Comparison of ENCODE assay signal across 9 cellular contexts in genomic region chr2:68653538-68653982, GRCh38. TPM values are rescaled to one million over a fixed set of nuclear protein-coding genes. Genes with fewer than 3 reads are reported as not detected.
DNase-seq lines count a peak whose midpoint lies in the region; ATAC-seq and TF ChIP-seq lines count a peak whose summit lies in the region.
"Had no signal": no experiment of that assay in that cellular context is flagged by ENCODE, and none has a peak within 500 bp of the region (broad histone marks: within the 10 kb centered on the region; RNA-seq: fewer than 3 reads in every experiment).

No MANE protein-coding gene starts in this region.

- no peaks in the 10 kb centered on the region for H3K36me3 Mint-ChIP-seq in T-cell

- H3K36me3 ChIP-seq in PC-9 (ENCODE audit: low read depth) = no peaks in the 10 kb centered on the region

- ATAC-seq in HG02973 (IDR thresholded peaks at IDR 0.05; ENCODE audit: unreplicated experiment) = peak; percentile 89
- peak; percentile 62 to 91 (median 76) for ATAC-seq in T-cell (replicated peaks in 1 of 4)

- no peaks in the 10 kb centered on the region for H3F3A ChIP-seq in PC-9 (ENCODE audit: insufficient read depth, low read depth)

- BruUV-seq in PC-9 (replicated peaks; lab: Mats Ljungman, UMichigan) = no TSS peak

- no peaks in the 10 kb centered on the region for H3K9me2 ChIP-seq in PC-9 (ENCODE audit: insufficient read depth)

- H3K27me3 ChIP-seq in PC-9 (ENCODE audit: insufficient read depth, low read depth) = peaks cover 50% of the 10 kb centered on the region

- H3K9me3 Mint-ChIP-seq in T-cell = no peaks in the 10 kb centered on the region

- TF ChIP-seq CTCF in choroid plexus epithelial cell (conservative IDR thresholded peaks at IDR 0.05; ENCODE audit: low read depth, low read length) (no peak), PC-9 (conservative IDR thresholded peaks at IDR 0.05) (no peak)

- H2AFZ ChIP-seq in PC-9 = no peak overlapping the region

- no peaks in the 10 kb centered on the region for H3K4me1 ChIP-seq in PC-9 (replicated peaks; ENCODE audit: insufficient read depth)

- POLR2A ChIA-PET in T-cell (lab: Charles Lee) (no interaction called here), PC-9 (lab: Charles Lee; ENCODE audit: unreplicated experiment) (interaction anchor here (0.6 kb wide), 1 partner anchor 167 kb away, joined by 5 read pairs; no protein-coding TSS in a partner anchor)

- H3K4me1 Mint-ChIP-seq in T-cell = peaks cover 31 to 33% (median 31%) of the 10 kb centered on the region in 3 donors

- no peaks in the 10 kb centered on the region for H3K79me2 ChIP-seq in PC-9 (ENCODE audit: low read depth)

- no peaks in the 10 kb centered on the region; the same call in 1 of the 2 replicates for H4K20me1 ChIP-seq in PC-9 (ENCODE audit: insufficient read depth)

- peaks cover 12 to 20% of the 10 kb centered on the region in 2 donors for H3K27me3 Mint-ChIP-seq in T-cell

- DNase-seq in DMS 273 (lab: John Stamatoyannopoulos, UW; ENCODE audit: unreplicated experiment) (peak; percentile 23), DMS 273 treated with DMSO at 0.1 percent for 48 hours (lab: John Stamatoyannopoulos, UW) (no peak), T-cell (peak in 2 of 34 experiments; percentile 6 to 17), choroid plexus epithelial cell (ENCODE audit: low read depth) (peak; percentile 75), cerebellar cortex (ENCODE audit: low spot score) (no peak), PC-9 (no peak)
- peak; percentile 40 to 41 for DNase-seq in stimulated activated CD4-positive, alpha-beta T cell treated with anti-CD3 and anti-CD28 coated beads, Interleukin-15, amount 100 ng/mL, for 48 hours (ENCODE audit: low read depth in 2 of 2)

- peak overlapping the region in 2 of 3 donors; percentile 21 to 41 for H3K4me3 Mint-ChIP-seq in T-cell

- intact Hi-C loops in PC-9 (cut with micrococcal nuclease; ENCODE audit: unreplicated experiment) = no loop called here

- no peak overlapping the region for H3K27ac ChIP-seq in PC-9
- H3K27ac ChIP-seq: 22Rv1 had no signal

- H3K4me2 ChIP-seq in PC-9 = no peak overlapping the region

- H3K27ac Mint-ChIP-seq in T-cell = peak overlapping the region in 1 of 2 donors; percentile 36

- H3K4me3 ChIP-seq in choroid plexus epithelial cell (ENCODE audit: low read depth, low read length) (no peak overlapping the region), PC-9 (no peak overlapping the region)

- H3K9me3 ChIP-seq in PC-9 (ENCODE audit: insufficient read depth, low read depth) = no peaks in the 10 kb centered on the region

- CTCF ChIA-PET in T-cell (lab: Charles Lee) (no interaction called here), PC-9 (lab: Charles Lee) (no interaction called here)

RNA-seq across cellular contexts. Expression of gene PROKR1, which starts 10.2 kb away (rescaled TPM):
- total RNA-seq in T-cell (not detected), PC-9 (2021) (not detected in 2 replicates)

Comparison
In these comparisons a context has a peak if more than half of its experiments do, and no peak if none do; other contexts are left out.
1. DNase-seq: peak in DMS 273 (single experiment), choroid plexus epithelial cell (single experiment) and stimulated activated CD4-positive, alpha-beta T cell treated with anti-CD3 and anti-CD28 coated beads, Interleukin-15, amount 100 ng/mL, for 48 hours (2 of 2); none in DMS 273 treated with DMSO at 0.1 percent for 48 hours (single experiment), cerebellar cortex (single experiment) and PC-9 (0 of 2).